Comparison of ENCODE assay signal across 8 cellular contexts in genomic region chr2:47784349-47784851, GRCh38. TPM values are rescaled to one million over a fixed set of nuclear protein-coding genes. Genes with fewer than 3 reads are reported as not detected.
DNase-seq lines count a peak whose midpoint lies in the region; ATAC-seq and TF ChIP-seq lines count a peak whose summit lies in the region.

No MANE protein-coding gene starts in this region.

- peak overlapping the region in 4 of 9 donors; percentile 1 to 86 (median 72) for H3K27ac Mint-ChIP-seq in naive thymus-derived CD4-positive, alpha-beta T cell

- CTCF ChIA-PET in naive thymus-derived CD4-positive, alpha-beta T cell (lab: Charles Lee), result interaction anchor here (0.7 kb wide), 1 partner anchor 1545 kb away, joined by 4 read pairs; no protein-coding TSS in a partner anchor

- DNase-seq in BE2C (no peak), ecto neural progenitor cell (ENCODE audit: low spot score) (peak; percentile 52), NCI-H748 (lab: John Stamatoyannopoulos, UW; ENCODE audit: unreplicated experiment) (no peak), NCI-H2196 treated with DMSO at 0.1 percent for 48 hours (lab: John Stamatoyannopoulos, UW; ENCODE audit: unreplicated experiment) (no peak)
- DNase-seq in naive thymus-derived CD4-positive, alpha-beta T cell, result no peak

- peaks cover 7 to 40% (median 24%) of the 10 kb centered on the region in 7 donors for H3K4me1 Mint-ChIP-seq in naive thymus-derived CD4-positive, alpha-beta T cell

- H3K27me3 Mint-ChIP-seq in naive thymus-derived CD4-positive, alpha-beta T cell, result no peaks in the 10 kb centered on the region

- intact Hi-C loops in naive thymus-derived CD4-positive, alpha-beta T cell (cut with micrococcal nuclease), result loop anchor here in 1 of 2 donors (10.0 kb wide), 1 partner anchor 870 kb away; the partner anchor contains the start of gene MCFD2

- H3K4me1 ChIP-seq in BE2C, result no peaks in the 10 kb centered on the region
- H3K4me1 ChIP-seq in naive thymus-derived CD4-positive, alpha-beta T cell (ENCODE audit: control insufficient read depth in 2 of 2, insufficient read depth in 2 of 2, low read length in 2 of 2), result peaks cover 5 to 8% of the 10 kb centered on the region in 2 donors

- H3K9me3 ChIP-seq in BE2C, result no peaks in the 10 kb centered on the region
- H3K9me3 ChIP-seq in KOPT-K1 (ENCODE audit: insufficient read depth, low read length, poor library complexity, severe bottlenecking), result no peaks in the 10 kb centered on the region
- no peaks in the 10 kb centered on the region for H3K9me3 ChIP-seq in naive thymus-derived CD4-positive, alpha-beta T cell (ENCODE audit: control insufficient read depth in 2 of 3, low read length in 3 of 3)

- no peaks in the 10 kb centered on the region for H3K36me3 ChIP-seq in BE2C
- H3K36me3 ChIP-seq in KOPT-K1 (ENCODE audit: insufficient read depth, low read length), result peaks cover 44% of the 10 kb centered on the region
- H3K36me3 ChIP-seq in naive thymus-derived CD4-positive, alpha-beta T cell (ENCODE audit: control insufficient read depth in 2 of 3, insufficient read depth in 3 of 3, low read length in 3 of 3), result no peaks in the 10 kb centered on the region

- H3K4me3 Mint-ChIP-seq in naive thymus-derived CD4-positive, alpha-beta T cell, result peak overlapping the region; percentile 70 to 97 (median 90)

- H3K36me3 Mint-ChIP-seq in naive thymus-derived CD4-positive, alpha-beta T cell, result peaks cover 0 to 10% (median 5%) of the 10 kb centered on the region in 5 donors

- TF ChIP-seq CTCF in BE2C (IDR thresholded peaks at IDR 0.05; ENCODE audit: low read depth, low read length), result no peak

- peak overlapping the region; percentile 39 for H3K27ac ChIP-seq in KOPT-K1 (ENCODE audit: low read depth, low read length, poor library complexity, severe bottlenecking)
- peak overlapping the region; percentile 73 for H3K27ac ChIP-seq in naive thymus-derived CD4-positive, alpha-beta T cell (ENCODE audit: low read depth, low read length)

- POLR2A ChIA-PET in naive thymus-derived CD4-positive, alpha-beta T cell (lab: Charles Lee), result no interaction called here

- no peaks in the 10 kb centered on the region for H3K9me3 Mint-ChIP-seq in naive thymus-derived CD4-positive, alpha-beta T cell

- ATAC-seq in naive thymus-derived CD4-positive, alpha-beta T cell, result no peak
- ATAC-seq in HG03460 (IDR thresholded peaks at IDR 0.05; ENCODE audit: unreplicated experiment) (no peak), HG03025 (IDR thresholded peaks at IDR 0.05; ENCODE audit: low FRiP score, unreplicated experiment) (no peak)

- H3K27me3 ChIP-seq in BE2C, result no peaks in the 10 kb centered on the region
- H3K27me3 ChIP-seq in naive thymus-derived CD4-positive, alpha-beta T cell (ENCODE audit: control insufficient read depth in 2 of 2, insufficient read depth in 2 of 2, low read length in 2 of 2), result no peaks in the 10 kb centered on the region

- peak overlapping the region; percentile 44 for H3K4me3 ChIP-seq in BE2C (ENCODE audit: low read depth, low read length)
- H3K4me3 ChIP-seq in naive thymus-derived CD4-positive, alpha-beta T cell (ENCODE audit: low read length), result peak overlapping the region; percentile 55

RNA-seq across cellular contexts. Expression of gene MSH6, which starts 1.5 kb away (rescaled TPM):
- polyA plus RNA-seq in BE2C (2012; ENCODE audit: insufficient read depth, insufficient read length, low read depth), result 9.3 TPM
- 10 to 100 TPM; 20.5 to 82.3 (median 41.8) TPM for total RNA-seq in naive thymus-derived CD4-positive, alpha-beta T cell
- polyA plus RNA-seq in naive thymus-derived CD4-positive, alpha-beta T cell, result 10 to 100 TPM; 25.6 to 29.9 TPM
